33 cellular contexts compared by ENCODE assay signal in the genomic region with DNA sequence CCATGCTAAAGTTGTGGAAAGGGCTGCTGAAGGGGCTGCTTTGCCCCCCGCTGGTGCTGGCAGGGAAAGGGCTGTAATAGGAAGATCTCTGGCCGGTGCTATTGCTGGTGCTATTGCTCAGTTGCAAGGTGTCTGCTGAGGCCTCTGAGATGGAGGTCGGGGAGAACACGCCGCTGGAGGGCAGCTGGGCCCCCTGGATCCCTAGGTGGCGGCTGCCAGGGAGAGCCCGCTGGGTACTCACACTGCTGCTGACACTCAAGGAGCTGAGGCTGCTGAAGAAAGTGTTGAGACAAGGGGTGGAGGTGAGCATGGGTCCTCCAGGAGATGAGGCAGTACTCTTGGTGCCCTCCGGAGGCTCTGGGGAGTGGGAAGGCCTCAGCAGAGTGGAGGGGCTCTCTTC. TPM values are rescaled to one million over a fixed set of nuclear protein-coding genes. Genes with fewer than 3 reads are reported as not detected.
"Had no signal": no experiment of that assay in that cellular context is flagged by ENCODE, and none has a peak within 500 bp of the region (broad histone marks: within the 10 kb centered on the region; RNA-seq: fewer than 3 reads in every experiment).

No MANE protein-coding gene starts in this region.

- H3K27ac Mint-ChIP-seq: activated CD4-positive, alpha-beta memory T cell treated with anti-CD3 and anti-CD28 coated beads for 36 hours; activated CD4-positive, alpha-beta T cell treated with anti-CD3 and anti-CD28 coated beads, Interleukin-2, amount 10 ng/mL, durations not matched to agents 24 days and 14 days; activated naive CD4-positive, alpha-beta T cell treated with anti-CD3 and anti-CD28 coated beads for 36 hours; activated naive CD8-positive, alpha-beta T cell treated with anti-CD3 and anti-CD28 coated beads, Interleukin-2, amount 10 ng/mL, durations not matched to agents 7 days and 5 days; activated T-helper 1 cell treated with anti-CD3 and anti-CD28 coated beads, Interleukin-12 subunit alpha, Interleukin-12 subunit beta, Interleukin-2, Interleukin-4 antibody, amounts not matched to agents 30 ng/mL and 10 ng/mL and 1 ng/mL, durations not matched to agents 14 hours and 24 hours and 36 hours; brain; effector memory CD8-positive, alpha-beta T cell; immature natural killer cell; memory B cell; natural killer cell; neural progenitor cell; stimulated activated naive B cell treated with anti-CD40 and anti-IgM and Interleukin-4, amounts not matched to agents 10 μg/mL and 1 μg/mL and 100 μg/mL, for 72 hours had no signal

- H3K9me3 Mint-ChIP-seq: activated CD4-positive, alpha-beta memory T cell treated with anti-CD3 and anti-CD28 coated beads for 36 hours; activated CD4-positive, alpha-beta T cell treated with anti-CD3 and anti-CD28 coated beads, Interleukin-2, amount 10 ng/mL, durations not matched to agents 24 days and 14 days; activated naive CD4-positive, alpha-beta T cell treated with anti-CD3 and anti-CD28 coated beads for 36 hours; activated naive CD8-positive, alpha-beta T cell treated with anti-CD3 and anti-CD28 coated beads, Interleukin-2, amount 10 ng/mL, durations not matched to agents 7 days and 5 days; activated T-helper 1 cell treated with anti-CD3 and anti-CD28 coated beads, Interleukin-12 subunit alpha, Interleukin-12 subunit beta, Interleukin-2, Interleukin-4 antibody, amounts not matched to agents 30 ng/mL and 10 ng/mL and 1 ng/mL, durations not matched to agents 14 hours and 24 hours and 36 hours; effector memory CD8-positive, alpha-beta T cell; immature natural killer cell; memory B cell; natural killer cell; neural progenitor cell; stimulated activated naive B cell treated with anti-CD40 and anti-IgM and Interleukin-4, amounts not matched to agents 10 μg/mL and 1 μg/mL and 100 μg/mL, for 72 hours had no signal

- H3K4me1 ChIP-seq: ascending aorta had no signal

- H3K4me3 Mint-ChIP-seq: activated CD4-positive, alpha-beta memory T cell treated with anti-CD3 and anti-CD28 coated beads for 36 hours; activated CD4-positive, alpha-beta T cell treated with anti-CD3 and anti-CD28 coated beads, Interleukin-2, amount 10 ng/mL, durations not matched to agents 24 days and 14 days; activated naive CD4-positive, alpha-beta T cell treated with anti-CD3 and anti-CD28 coated beads for 36 hours; activated naive CD8-positive, alpha-beta T cell treated with anti-CD3 and anti-CD28 coated beads, Interleukin-2, amount 10 ng/mL, durations not matched to agents 7 days and 5 days; activated T-helper 1 cell treated with anti-CD3 and anti-CD28 coated beads, Interleukin-12 subunit alpha, Interleukin-12 subunit beta, Interleukin-2, Interleukin-4 antibody, amounts not matched to agents 30 ng/mL and 10 ng/mL and 1 ng/mL, durations not matched to agents 14 hours and 24 hours and 36 hours; brain; effector memory CD8-positive, alpha-beta T cell; immature natural killer cell; memory B cell; natural killer cell; neural progenitor cell; stimulated activated naive B cell treated with anti-CD40 and anti-IgM and Interleukin-4, amounts not matched to agents 10 μg/mL and 1 μg/mL and 100 μg/mL, for 72 hours had no signal

- H3K36me3 ChIP-seq: ascending aorta, cardiac muscle cell, gastroesophageal sphincter, neural progenitor cell, right atrium auricular region, tibial nerve had no signal

- FAIRE-seq: endothelial cell of umbilical vein, kidney had no signal

- H3K79me2 ChIP-seq: hepatocyte had no signal

- H3K9ac ChIP-seq: neural progenitor cell had no signal

- H2AFZ ChIP-seq: hepatocyte, neural progenitor cell had no signal

- ATAC-seq: effector memory CD8-positive, alpha-beta T cell; gastroesophageal sphincter; left colon; natural killer cell; stimulated activated naive B cell treated with anti-CD40 and anti-IgM and Interleukin-4, amounts not matched to agents 10 μg/mL and 1 μg/mL and 100 μg/mL, for 72 hours had no signal

- H3K9me3 ChIP-seq: ascending aorta, gastroesophageal sphincter, right atrium auricular region, tibial nerve had no signal

- H3K4me2 ChIP-seq: hepatocyte, neural progenitor cell had no signal

- DNase-seq: activated CD4-positive, alpha-beta memory T cell treated with anti-CD3 and anti-CD28 coated beads for 36 hours; activated CD4-positive, alpha-beta T cell treated with anti-CD3 and anti-CD28 coated beads, Interleukin-2, amount 10 ng/mL, durations not matched to agents 24 days and 14 days; activated CD4-positive, CD25-positive, alpha-beta regulatory T cell treated with anti-CD3 and anti-CD28 coated beads, Interleukin-2, amount 50 U/mL, for 72 hours; activated CD8-positive, alpha-beta memory T cell treated with anti-CD3 and anti-CD28 coated beads, Interleukin-2, amount 50 U/mL, for 4 hours; activated effector memory CD4-positive, alpha-beta T cell treated with anti-CD3 and anti-CD28 coated beads, Interleukin-2, amount 50 U/mL, for 16 hours; activated naive CD4-positive, alpha-beta T cell treated with anti-CD3 and anti-CD28 coated beads for 36 hours; activated naive CD8-positive, alpha-beta T cell treated with anti-CD3 and anti-CD28 coated beads, Interleukin-2, amount 10 ng/mL, durations not matched to agents 7 days and 5 days; activated T-cell treated with anti-CD3 and anti-CD28 coated beads, Interleukin-2, amount 50 U/mL, for 1 hour; cortex of kidney; effector memory CD8-positive, alpha-beta T cell; immature natural killer cell; kidney; left colon; natural killer cell; occipital lobe; stimulated activated CD4-positive, alpha-beta T cell treated with anti-CD3 and anti-CD28 coated beads, Interleukin-15, amount 100 ng/mL, for 24 hours; stimulated activated CD4-positive, alpha-beta T cell treated with anti-CD3 and anti-CD28 coated beads, Interleukin-2, amount 100 ng/mL, for 24 hours; stimulated activated naive B cell treated with anti-CD40 and anti-IgM and Interleukin-4, amounts not matched to agents 10 μg/mL and 1 μg/mL and 100 μg/mL, for 72 hours; T-helper 2 cell had no signal

- H3K4me3 ChIP-seq: ascending aorta, cardiac muscle cell, gastroesophageal sphincter, hepatocyte, neural progenitor cell, right atrium auricular region, tibial nerve had no signal

- H3K27ac ChIP-seq: ascending aorta, cardiac muscle cell, gastroesophageal sphincter, hepatocyte, neural progenitor cell, right atrium auricular region, tibial nerve had no signal

RNA-seq across cellular contexts. Expression of a gene that starts 4.2 kb away (rescaled TPM):
- polyA plus RNA-seq: cardiac muscle cell, endothelial cell of umbilical vein, esophagus, fibroblast of lung, hepatocyte, immature natural killer cell, liver had no signal
